ENCODE assay signal across 8 cellular contexts in the genomic region with DNA sequence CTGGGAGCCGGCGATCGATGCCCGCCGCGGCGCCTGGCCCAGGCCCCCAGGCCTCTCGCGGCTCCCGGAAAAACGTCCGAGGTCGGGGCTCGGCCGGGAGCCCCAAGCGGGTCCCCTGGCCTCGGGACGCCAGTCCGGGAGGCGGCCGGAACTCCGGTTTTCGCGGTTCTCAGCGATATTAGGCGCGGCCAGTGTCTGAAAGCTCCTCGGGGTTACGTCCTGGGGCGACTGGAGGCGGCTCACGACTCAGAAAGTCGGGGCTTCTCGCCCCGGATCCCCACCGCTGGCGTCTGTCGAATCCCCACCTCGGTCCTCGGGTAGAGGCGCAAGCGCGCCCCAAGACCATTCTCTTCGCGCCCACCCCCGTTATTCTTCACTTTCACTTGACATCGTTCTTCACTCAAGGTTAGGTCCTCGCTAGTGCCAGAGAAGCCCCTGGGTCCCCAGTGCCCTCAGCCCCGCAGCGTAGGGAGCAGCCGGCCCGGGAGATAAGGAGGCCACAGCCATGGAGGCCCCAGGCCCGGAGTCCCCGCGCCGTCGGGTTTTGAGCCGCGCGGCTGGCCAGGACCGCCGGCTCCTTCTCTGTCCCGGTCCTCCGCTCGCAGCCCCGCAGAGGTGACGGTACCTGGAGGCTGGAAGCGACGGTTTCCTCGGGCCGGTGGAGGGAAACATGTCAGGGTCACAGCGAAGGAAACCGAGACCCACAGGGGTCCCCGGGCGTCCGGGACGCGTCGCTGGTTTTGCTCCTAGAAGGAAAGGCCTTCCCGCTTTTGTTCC. TPM values are rescaled to one million over a fixed set of nuclear protein-coding genes. Genes with fewer than 3 reads are reported as not detected.
DNase-seq lines count a peak whose midpoint lies in the region; ATAC-seq, FAIRE-seq and TF ChIP-seq lines count a peak whose summit lies in the region.

No MANE protein-coding gene starts in this region.

- CTCF ChIA-PET in GM12878 (lab: Yijun Ruan, JAX): no interaction called here

- no peak for TF ChIP-seq CTCF in HFF-Myc (IDR thresholded peaks at IDR 0.05; ENCODE audit: low read depth, low read length, missing control alignments)
- TF ChIP-seq CTCF in GM12878 (IDR thresholded peaks at IDR 0.05 in 2 of 3, conservative IDR thresholded peaks at IDR 0.05 in 1 of 3; ENCODE audit: control insufficient read depth in 2 of 3, extremely low read depth in 1 of 3, insufficient read depth in 1 of 3, low read depth in 3 of 3, low read length in 3 of 3): no peak

- DNase-seq in G401 (ENCODE audit: low spot score) (peak; percentile 32), HFF-Myc (ENCODE audit: extremely low read depth, low read depth) (no peak), SJSA1 (ENCODE audit: low read depth in 1 of 2, low spot score in 2 of 2) (no peak), GM12878 (ENCODE audit: low read depth, low spot score) (no peak), iPS-NIHi11 (ENCODE audit: low spot score) (peak; percentile 26), urothelium cell line (ENCODE audit: low spot score) (no peak), NCI-H2029 (lab: John Stamatoyannopoulos, UW) (no peak)

- no peak; the same call in 1 of the 2 replicates for TF ChIP-seq POLR2A in GM12878 (IDR thresholded peaks at IDR 0.05; ENCODE audit: low read depth, low read length)

- H3K79me2 ChIP-seq in GM12878 (ENCODE audit: control insufficient read depth, insufficient read depth, low read length): no peaks in the 10 kb centered on the region

- peak; percentile 55 for ATAC-seq in GM12878

- H3K27ac ChIP-seq in SJSA1 (no peak overlapping the region; the same call in 1 of the 2 replicates), GM12878 (ENCODE audit: control insufficient read depth, insufficient read depth) (peak overlapping the region; percentile 90)

- H3K9ac ChIP-seq in GM12878 (ENCODE audit: control insufficient read depth, insufficient read depth, low read length): peak overlapping the region; percentile 97
- H3K9ac ChIP-seq in skeletal muscle satellite cell (ENCODE audit: low read depth, low read length): peak overlapping the region; percentile 98

- peak overlapping the region; percentile 89 for H2AFZ ChIP-seq in GM12878 (ENCODE audit: control insufficient read depth, low read depth, low read length)

- POLR2A ChIA-PET in GM12878 (lab: Charles Lee): no interaction called here

- FAIRE-seq in GM12878 (lab: Jason Lieb, UNC): no peak
- FAIRE-seq in urothelium cell line (lab: Jason Lieb, UNC): no peak

- H3K27me3 ChIP-seq in SJSA1 (replicated peaks) (peaks cover 8% of the 10 kb centered on the region), GM12878 (replicated peaks in 1 of 2; ENCODE audit: control insufficient read depth in 2 of 2, insufficient read depth in 2 of 2, low read length in 1 of 2) (peaks cover 0 to 2% of the 10 kb centered on the region in 2 experiments; a peak in 3 of 4 replicates), skeletal muscle satellite cell (ENCODE audit: control insufficient read depth, insufficient read depth, low read length) (no peaks in the 10 kb centered on the region)

- H3K4me2 ChIP-seq in GM12878 (ENCODE audit: control insufficient read depth, insufficient read depth) (peak overlapping the region; percentile 72), skeletal muscle satellite cell (ENCODE audit: low read length) (peak overlapping the region; percentile 97)

- no peaks in the 10 kb centered on the region for H3K36me3 ChIP-seq in SJSA1
- no peaks in the 10 kb centered on the region for H3K36me3 ChIP-seq in GM12878 (ENCODE audit: control insufficient read depth in 2 of 2, insufficient read depth in 2 of 2, low read length in 1 of 2)
- no peaks in the 10 kb centered on the region for H3K36me3 ChIP-seq in skeletal muscle satellite cell (ENCODE audit: insufficient read depth, low read length)

- BruUV-seq in GM12878 (replicated peaks; lab: Mats Ljungman, UMichigan): no TSS peak

- H3K4me1 ChIP-seq in SJSA1 (replicated peaks): peaks cover 6% of the 10 kb centered on the region
- peaks cover 7% of the 10 kb centered on the region for H3K4me1 ChIP-seq in GM12878 (ENCODE audit: control insufficient read depth, insufficient read depth, low read length)
- peaks cover 8% of the 10 kb centered on the region for H3K4me1 ChIP-seq in skeletal muscle satellite cell (ENCODE audit: control insufficient read depth, insufficient read depth, low read length)

- intact Hi-C loops in GM12878 (cut with micrococcal nuclease; ENCODE audit: unreplicated experiment): loop anchor here (5.0 to 10.0 kb wide), 4 partner anchors 64 to 814 kb away; a partner anchor contains a TSS

- RAD21 ChIA-PET in GM12878 (lab: Charles Lee; ENCODE audit: unreplicated experiment): interaction anchor here (0.6 kb wide), 1 partner anchor 720 kb away, joined by 5 read pairs; no protein-coding TSS in a partner anchor

- in situ Hi-C loops in G401 (cut with HindIII; ENCODE audit: low sequenced_read_pairs) (no loop called here), GM12878 (cut with MboI) (loop anchor here (25.0 kb wide), 1 partner anchor 734 kb away; no protein-coding TSS in a partner anchor)

- no peaks in the 10 kb centered on the region for H4K20me1 ChIP-seq in GM12878 (ENCODE audit: control insufficient read depth, insufficient read depth)

- TF ChIP-seq EP300 in GM12878 (IDR thresholded peaks at IDR 0.05; ENCODE audit: borderline replicate concordance in 1 of 2, control insufficient read depth in 1 of 2, low read depth in 2 of 2, low read length in 2 of 2): no peak

- H3K9me3 ChIP-seq in SJSA1 (replicated peaks) (no peaks in the 10 kb centered on the region), GM12878 (replicated peaks; ENCODE audit: control insufficient read depth, insufficient read depth, low read length) (no peaks in the 10 kb centered on the region; the same call in 1 of the 3 replicates), skeletal muscle satellite cell (replicated peaks; ENCODE audit: low read length) (no peaks in the 10 kb centered on the region)

- WGBS in GM12878 (ENCODE audit: insufficient coverage, insufficient replicate concordance, low lambda C conversion rate, missing lambda C conversion rate): 3% methylated on average over 62 of the region's 80 CpGs

- TF ChIP-seq RAD21 in GM12878 (IDR thresholded peaks at IDR 0.05; ENCODE audit: insufficient read depth, low read depth, low read length): no peak

- SMC1A ChIA-PET in GM12878 (lab: Charles Lee; ENCODE audit: uncharacterized antibody, unreplicated experiment): interaction anchor here (1.1 to 1.2 kb wide), 2 partner anchors 11 to 260 kb away, joined by 5 to 6 read pairs; no protein-coding TSS in a partner anchor

- H3K4me3 ChIP-seq in HFF-Myc (replicated peaks; ENCODE audit: low read depth, low read length) (peak overlapping the region; percentile 54), SJSA1 (peak overlapping the region; percentile 46), GM12878 (peak overlapping the region; percentile 79), skeletal muscle satellite cell (ENCODE audit: low read length) (peak overlapping the region; percentile 87)

TF ChIP-seq in GM12878, 131 proteins besides CTCF, POLR2A, EP300 and RAD21:
- peak; percentile 18 for TF ChIP-seq SUZ12 (IDR thresholded peaks at IDR 0.05; ENCODE audit: unreplicated experiment)
- no peak for TF ChIP-seq TCF7 (IDR thresholded peaks at IDR 0.05; ENCODE audit: borderline replicate concordance)
- TF ChIP-seq, protein P1, sequence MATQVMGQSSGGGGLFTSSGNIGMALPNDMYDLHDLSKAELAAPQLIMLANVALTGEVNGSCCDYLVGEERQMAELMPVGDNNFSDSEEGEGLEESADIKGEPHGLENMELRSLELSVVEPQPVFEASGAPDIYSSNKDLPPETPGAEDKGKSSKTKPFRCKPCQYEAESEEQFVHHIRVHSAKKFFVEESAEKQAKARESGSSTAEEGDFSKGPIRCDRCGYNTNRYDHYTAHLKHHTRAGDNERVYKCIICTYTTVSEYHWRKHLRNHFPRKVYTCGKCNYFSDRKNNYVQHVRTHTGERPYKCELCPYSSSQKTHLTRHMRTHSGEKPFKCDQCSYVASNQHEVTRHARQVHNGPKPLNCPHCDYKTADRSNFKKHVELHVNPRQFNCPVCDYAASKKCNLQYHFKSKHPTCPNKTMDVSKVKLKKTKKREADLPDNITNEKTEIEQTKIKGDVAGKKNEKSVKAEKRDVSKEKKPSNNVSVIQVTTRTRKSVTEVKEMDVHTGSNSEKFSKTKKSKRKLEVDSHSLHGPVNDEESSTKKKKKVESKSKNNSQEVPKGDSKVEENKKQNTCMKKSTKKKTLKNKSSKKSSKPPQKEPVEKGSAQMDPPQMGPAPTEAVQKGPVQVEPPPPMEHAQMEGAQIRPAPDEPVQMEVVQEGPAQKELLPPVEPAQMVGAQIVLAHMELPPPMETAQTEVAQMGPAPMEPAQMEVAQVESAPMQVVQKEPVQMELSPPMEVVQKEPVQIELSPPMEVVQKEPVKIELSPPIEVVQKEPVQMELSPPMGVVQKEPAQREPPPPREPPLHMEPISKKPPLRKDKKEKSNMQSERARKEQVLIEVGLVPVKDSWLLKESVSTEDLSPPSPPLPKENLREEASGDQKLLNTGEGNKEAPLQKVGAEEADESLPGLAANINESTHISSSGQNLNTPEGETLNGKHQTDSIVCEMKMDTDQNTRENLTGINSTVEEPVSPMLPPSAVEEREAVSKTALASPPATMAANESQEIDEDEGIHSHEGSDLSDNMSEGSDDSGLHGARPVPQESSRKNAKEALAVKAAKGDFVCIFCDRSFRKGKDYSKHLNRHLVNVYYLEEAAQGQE (IDR thresholded peaks at IDR 0.05; ENCODE audit: low read depth, low read length): 0 out of 2 replicates have a peak, but pooled peaks have one; percentile 7
- peak; percentile 37; the same call in 1 of the 2 replicates for TF ChIP-seq BMI1 (IDR thresholded peaks at IDR 0.05; ENCODE audit: borderline replicate concordance)
TF ChIP-seq in GM12878: peak in this region for 3.

RNA-seq across cellular contexts. Expression of a gene that starts 35.2 kb away (rescaled TPM):
- total RNA-seq in G401 (2014; rRNA removed; shearing (Covaris generic)): 1.3 TPM in 1 of 2 replicates, not detected in the other
- total RNA-seq in SJSA1 (2014; rRNA removed; shearing (Covaris generic)): not detected in 2 replicates
- not detected in 2 replicates for total RNA-seq in GM12878 (2013; cell fraction: nucleolus; rRNA removed)
- not detected in 2 replicates for total RNA-seq in GM12878 (2014; rRNA removed)
- total RNA-seq in GM12878 (2014; rRNA removed; fragmentation: Illumina TruSeq; extraction: Trizol): not detected in 2 replicates
- total RNA-seq in GM12878 (2021): not detected in 2 replicates
- polyA plus RNA-seq in GM12878 (2011; ENCODE audit: low read depth): not detected
- not detected in 2 replicates for polyA plus RNA-seq in GM12878 (2011; rRNA removed)
- polyA plus RNA-seq in GM12878 (2011; cell fraction: cytosol; rRNA removed): not detected in 2 replicates
- polyA plus RNA-seq in GM12878 (2011; cell fraction: nucleus; rRNA removed): not detected in 2 replicates
- not detected in 2 replicates for polyA plus RNA-seq in GM12878 (2012)
- polyA plus RNA-seq in GM12878 (2014; fragmentation: Illumina TruSeq; extraction: Trizol): not detected in 2 replicates
- polyA plus RNA-seq in GM12878 (2014; fragmentation: Nextera tagmentation; extraction: Ambion mirVana): not detected
- polyA plus RNA-seq in GM12878 (2014; rRNA removed): not detected in 2 replicates
- polyA plus RNA-seq in GM12878 (2016; fragmentation: Nextera tagmentation; extraction: Ambion mirVana): not detected
- not detected in 2 replicates for polyA minus RNA-seq in GM12878 (2011; rRNA and poly(A)+ RNA removed)
- not detected in 2 replicates for polyA minus RNA-seq in GM12878 (2011; cell fraction: cytosol; rRNA and poly(A)+ RNA removed)
- not detected in 2 replicates for polyA minus RNA-seq in GM12878 (2011; cell fraction: nucleus; rRNA and poly(A)+ RNA removed)
- total RNA-seq in skeletal muscle satellite cell (2012; rRNA removed): not detected in 2 replicates

Comparison
In these comparisons a context has a peak if more than half of its experiments do, and no peak if none do; other contexts are left out.
1. DNase-seq: peak in G401 (single experiment) and iPS-NIHi11 (single experiment); none in HFF-Myc (single experiment), SJSA1 (0 of 2), GM12878 (single experiment), urothelium cell line (single experiment) and NCI-H2029 (single experiment).
2. Peak in every context shown above with its lines, with median percentiles within 50 percentile points of each other: H3K4me3 ChIP-seq.